Comparison of ENCODE assay signal across 9 cellular contexts in genomic region chr17:45306623-45307022, GRCh38. TPM values are rescaled to one million over a fixed set of nuclear protein-coding genes. Genes with fewer than 3 reads are reported as not detected.
A peak's percentile ranks its signal among the peaks of the same experiment; 100 is the strongest.
DNase-seq lines count a peak whose midpoint lies in the region; ATAC-seq, FAIRE-seq and TF ChIP-seq lines count a peak whose summit lies in the region.
"Had no signal": no experiment of that assay in that cellular context is flagged by ENCODE, and none has a peak within 500 bp of the region (broad histone marks: within the 10 kb centered on the region; RNA-seq: fewer than 3 reads in every experiment).

No MANE protein-coding gene starts in this region.

- WGBS in HepG2 (ENCODE audit: low lambda C conversion rate): 93% methylated on average over 5 of the region's 5 CpGs

- FAIRE-seq in HepG2 (lab: Jason Lieb, UNC): no peak

- H3K9me3 ChIP-seq in HepG2 (ENCODE audit: low read length): no peaks in the 10 kb centered on the region
- no peaks in the 10 kb centered on the region for H3K9me3 ChIP-seq in stomach smooth muscle (ENCODE audit: control insufficient read depth in 2 of 2, low read length in 2 of 2)

- H4K20me1 ChIP-seq in HepG2 (ENCODE audit: insufficient read depth, low read length): no peaks in the 10 kb centered on the region

- peaks cover 49% of the 10 kb centered on the region for H3K79me2 ChIP-seq in HepG2 (ENCODE audit: insufficient read depth, low read length)

- no peaks in the 10 kb centered on the region for H3K9me3 Mint-ChIP-seq in activated CD4-positive, alpha-beta T cell treated with anti-CD3 and anti-CD28 coated beads, Interleukin-2, amount 10 ng/mL, durations not matched to agents 24 days and 14 days

- H3K27me3 Mint-ChIP-seq in activated CD4-positive, alpha-beta T cell treated with anti-CD3 and anti-CD28 coated beads, Interleukin-2, amount 10 ng/mL, durations not matched to agents 24 days and 14 days: no peaks in the 10 kb centered on the region

- POLR2A ChIA-PET in HepG2 (lab: Yijun Ruan, JAX): interaction anchor here (1.3 to 1.6 kb wide), 3 partner anchors 10 to 13 kb away, joined by 4 to 5 read pairs (median 4); partner anchors contain the start of gene MAP3K14

- H3K4me1 ChIP-seq in HepG2 (ENCODE audit: insufficient read depth, low read length): peaks cover 30% of the 10 kb centered on the region
- peaks cover 73% of the 10 kb centered on the region for H3K4me1 ChIP-seq in stomach smooth muscle (ENCODE audit: control insufficient read depth, insufficient read depth, low read length)

- H3K4me3 Mint-ChIP-seq in activated CD4-positive, alpha-beta T cell treated with anti-CD3 and anti-CD28 coated beads, Interleukin-2, amount 10 ng/mL, durations not matched to agents 24 days and 14 days: peak overlapping the region; percentile 37

- in situ Hi-C loops in HepG2 (cut with HindIII; ENCODE audit: extremely low pct_ligation_motif_present, low pct_unique_long_range_greater_than_20kb): no loop called here

- no peak for TF ChIP-seq POLR2A in HepG2 (IDR thresholded peaks at IDR 0.05; ENCODE audit: insufficient read depth in 1 of 2, low read depth in 2 of 2, low read length in 2 of 2)

- H3K27ac Mint-ChIP-seq in activated CD4-positive, alpha-beta T cell treated with anti-CD3 and anti-CD28 coated beads, Interleukin-2, amount 10 ng/mL, durations not matched to agents 24 days and 14 days: peak overlapping the region; percentile 85

- no peak overlapping the region for H3K9ac ChIP-seq in HepG2 (ENCODE audit: insufficient read depth, low read depth, low read length)
- H3K9ac ChIP-seq in stomach smooth muscle (ENCODE audit: low read length in 2 of 2): no peak overlapping the region

- H3K4me2 ChIP-seq in HepG2 (ENCODE audit: low read depth, low read length): no peak overlapping the region

- H3K27ac ChIP-seq in VCaP: no peak overlapping the region
- H3K27ac ChIP-seq in HepG2 (ENCODE audit: extremely low read length, insufficient read depth, low read length): no peak overlapping the region
- peak overlapping the region; percentile 95 for H3K27ac ChIP-seq in stomach smooth muscle (ENCODE audit: low read length)

- CTCF ChIA-PET in HepG2 (lab: Yijun Ruan, JAX; ENCODE audit: low intra/inter-chr PET ratio, low total read pairs): no interaction called here

- H3K4me1 Mint-ChIP-seq in activated CD4-positive, alpha-beta T cell treated with anti-CD3 and anti-CD28 coated beads, Interleukin-2, amount 10 ng/mL, durations not matched to agents 24 days and 14 days: peaks cover 72% of the 10 kb centered on the region

- 0 out of 2 replicates have a peak, but pooled peaks have one; percentile 9 for TF ChIP-seq CTCF in VCaP (conservative IDR thresholded peaks at IDR 0.05)
- no peak for TF ChIP-seq CTCF in HepG2 (CRISPR knock-in tag; IDR thresholded peaks at IDR 0.05)

- TF ChIP-seq EP300 in HepG2 (IDR thresholded peaks at IDR 0.05; ENCODE audit: low read depth in 2 of 2, low read length in 2 of 2): no peak
- TF ChIP-seq EP300 in HepG2 (CRISPR knock-in tag; IDR thresholded peaks at IDR 0.05; ENCODE audit: borderline replicate concordance): no peak

- H3K4me3 ChIP-seq in HepG2 (replicated peaks in 1 of 3; ENCODE audit: insufficient read depth in 1 of 3, low read depth in 2 of 3, low read length in 3 of 3): no peak overlapping the region
- H3K4me3 ChIP-seq in stomach smooth muscle (ENCODE audit: low read length in 2 of 2): peak overlapping the region in 1 of 2 donors; percentile 29

- BruUV-seq in HepG2 (replicated peaks; lab: Mats Ljungman, UMichigan): no TSS peak

- intact Hi-C loops in activated CD4-positive, alpha-beta T cell treated with anti-CD3 and anti-CD28 coated beads, Interleukin-2, amount 10 ng/mL, durations not matched to agents 24 days and 14 days (cut with micrococcal nuclease): loop anchor here (1.0 to 2.0 kb wide), 2 partner anchors 47 to 146 kb away; partner anchors contain the start of gene HEXIM2
- intact Hi-C loops in HepG2 (cut with micrococcal nuclease; ENCODE audit: unreplicated experiment): no loop called here

- DNase-seq in activated CD4-positive, alpha-beta T cell treated with anti-CD3 and anti-CD28 coated beads, Interleukin-2, amount 10 ng/mL, durations not matched to agents 24 days and 14 days: no peak
- DNase-seq in activated CD4-positive, alpha-beta T cell treated with anti-CD3 and anti-CD28 coated beads, Interleukin-2, amount 50 U/mL, for 48 hours: no peak
- DNase-seq in HepG2 (ENCODE audit: low spot score): no peak
- DNase-seq in NCI-H187 treated with DMSO at 0.1 percent for 48 hours (lab: John Stamatoyannopoulos, UW): no peak
- no peak for DNase-seq in MV-4-11 (lab: John Stamatoyannopoulos, UW)
- DNase-seq: NCI-H2227 treated with DMSO at 0.1 percent for 48 hours had no signal

- no peak for TF ChIP-seq RAD21 in HepG2 (CRISPR knock-in tag; IDR thresholded peaks at IDR 0.05)

- ATAC-seq in HepG2 (no peak), HG02763 (IDR thresholded peaks at IDR 0.05; ENCODE audit: unreplicated experiment) (no peak)

- no peak overlapping the region for H2AFZ ChIP-seq in HepG2 (ENCODE audit: low read length)

- H3K36me3 Mint-ChIP-seq in activated CD4-positive, alpha-beta T cell treated with anti-CD3 and anti-CD28 coated beads, Interleukin-2, amount 10 ng/mL, durations not matched to agents 24 days and 14 days (ENCODE audit: low read depth): peaks cover 61% of the 10 kb centered on the region

- H3K36me3 ChIP-seq in HepG2 (replicated peaks in 1 of 2; ENCODE audit: control insufficient read depth in 1 of 2, insufficient read depth in 2 of 2, low read length in 2 of 2): no peaks in the 10 kb centered on the region
- peaks cover 7 to 9% of the 10 kb centered on the region in 2 donors for H3K36me3 ChIP-seq in stomach smooth muscle (ENCODE audit: control insufficient read depth in 2 of 2, insufficient read depth in 2 of 2, low read length in 2 of 2)

- H3K27me3 ChIP-seq in HepG2 (ENCODE audit: control insufficient read depth in 1 of 2, insufficient read depth in 2 of 2, low read length in 2 of 2) (no peaks in the 10 kb centered on the region), stomach smooth muscle (ENCODE audit: control insufficient read depth in 1 of 2, insufficient read depth in 2 of 2, low read length in 2 of 2) (no peaks in the 10 kb centered on the region)

RNA-seq across cellular contexts. Expression of gene MAP3K14, which starts 10.2 kb away (rescaled TPM):
- total RNA-seq in activated CD4-positive, alpha-beta T cell treated with anti-CD3 and anti-CD28 coated beads, Interleukin-2, amount 10 ng/mL, durations not matched to agents 24 days and 14 days: 57.4 and 61.0 TPM in 2 replicates
- 1.2 and 2.6 TPM in 2 replicates for total RNA-seq in HepG2 (2016; rRNA removed; fragmentation: Illumina TruSeq; extraction: Trizol)
- 2.1 and 2.5 TPM in 2 replicates for total RNA-seq in HepG2 (2016; cell fraction: cytosol; rRNA removed; fragmentation: Illumina TruSeq; extraction: Trizol; ENCODE audit: low read depth)
- 1.1 and 2.6 TPM in 2 replicates for total RNA-seq in HepG2 (2016; cell fraction: insoluble cytoplasmic fraction; rRNA removed; fragmentation: Illumina TruSeq; extraction: Trizol)
- 2.1 and 2.4 TPM in 2 replicates for total RNA-seq in HepG2 (2016; cell fraction: membrane; rRNA removed; fragmentation: Illumina TruSeq; extraction: Trizol)
- 3.1 and 3.3 TPM in 2 replicates for total RNA-seq in HepG2 (2016; cell fraction: nucleus; rRNA removed; fragmentation: Illumina TruSeq; extraction: Trizol)
- 2.6 and 4.0 TPM in 2 replicates for polyA plus RNA-seq in HepG2 (2011; rRNA removed)
- polyA plus RNA-seq in HepG2 (2011; cell fraction: cytosol; rRNA removed): 1.8 and 2.4 TPM in 2 replicates
- polyA plus RNA-seq in HepG2 (2011; cell fraction: nucleus; rRNA removed): 10.1 and 10.7 TPM in 2 replicates
- 1.6 and 2.1 TPM in 2 replicates for polyA plus RNA-seq in HepG2 (2012)
- 1.6 and 2.0 TPM in 2 replicates for polyA plus RNA-seq in HepG2 (2016; cell fraction: cytosol; fragmentation: Illumina TruSeq; extraction: Trizol; ENCODE audit: low read depth)
- polyA plus RNA-seq in HepG2 (2016; cell fraction: insoluble cytoplasmic fraction; fragmentation: Illumina TruSeq; extraction: Trizol; ENCODE audit: low read depth): 1.3 and 1.9 TPM in 2 replicates
- 1.6 and 2.3 TPM in 2 replicates for polyA plus RNA-seq in HepG2 (2016; cell fraction: membrane; fragmentation: Illumina TruSeq; extraction: Trizol; ENCODE audit: low read depth)
- polyA plus RNA-seq in HepG2 (2016; cell fraction: nucleus; fragmentation: Illumina TruSeq; extraction: Trizol; ENCODE audit: insufficient read depth, low read depth): 10.6 and 10.8 TPM in 2 replicates
- 2.2 and 7.2 TPM in 2 replicates for polyA minus RNA-seq in HepG2 (2011; rRNA and poly(A)+ RNA removed; ENCODE audit: low replicate concordance)
- 0.40 and 0.44 TPM in 2 replicates for polyA minus RNA-seq in HepG2 (2011; cell fraction: cytosol; rRNA and poly(A)+ RNA removed)
- polyA minus RNA-seq in HepG2 (2011; cell fraction: nucleus; rRNA and poly(A)+ RNA removed): 3.2 and 3.7 TPM in 2 replicates

RNA-seq across cellular contexts. Expression of gene SPATA32, which starts 44.7 kb away (rescaled TPM):
- total RNA-seq in activated CD4-positive, alpha-beta T cell treated with anti-CD3 and anti-CD28 coated beads, Interleukin-2, amount 10 ng/mL, durations not matched to agents 24 days and 14 days: 0.28 and 0.40 TPM in 2 replicates
- total RNA-seq in HepG2 (2016; rRNA removed; fragmentation: Illumina TruSeq; extraction: Trizol): not detected in 2 replicates
- total RNA-seq in HepG2 (2016; cell fraction: cytosol; rRNA removed; fragmentation: Illumina TruSeq; extraction: Trizol; ENCODE audit: low read depth): not detected in 2 replicates
- total RNA-seq in HepG2 (2016; cell fraction: insoluble cytoplasmic fraction; rRNA removed; fragmentation: Illumina TruSeq; extraction: Trizol): not detected in 2 replicates
- total RNA-seq in HepG2 (2016; cell fraction: membrane; rRNA removed; fragmentation: Illumina TruSeq; extraction: Trizol): not detected in 2 replicates
- not detected in 2 replicates for total RNA-seq in HepG2 (2016; cell fraction: nucleus; rRNA removed; fragmentation: Illumina TruSeq; extraction: Trizol)
- polyA plus RNA-seq in HepG2 (2011; rRNA removed): not detected in 2 replicates
- not detected in 2 replicates for polyA plus RNA-seq in HepG2 (2011; cell fraction: cytosol; rRNA removed)
- not detected in 2 replicates for polyA plus RNA-seq in HepG2 (2011; cell fraction: nucleus; rRNA removed)
- not detected in 2 replicates for polyA plus RNA-seq in HepG2 (2012)
- not detected in 2 replicates for polyA plus RNA-seq in HepG2 (2016; cell fraction: cytosol; fragmentation: Illumina TruSeq; extraction: Trizol; ENCODE audit: low read depth)
- not detected in 2 replicates for polyA plus RNA-seq in HepG2 (2016; cell fraction: insoluble cytoplasmic fraction; fragmentation: Illumina TruSeq; extraction: Trizol; ENCODE audit: low read depth)
- not detected in 2 replicates for polyA plus RNA-seq in HepG2 (2016; cell fraction: membrane; fragmentation: Illumina TruSeq; extraction: Trizol; ENCODE audit: low read depth)
- not detected in 2 replicates for polyA plus RNA-seq in HepG2 (2016; cell fraction: nucleus; fragmentation: Illumina TruSeq; extraction: Trizol; ENCODE audit: insufficient read depth, low read depth)
- not detected in 2 replicates for polyA minus RNA-seq in HepG2 (2011; rRNA and poly(A)+ RNA removed; ENCODE audit: low replicate concordance)
- polyA minus RNA-seq in HepG2 (2011; cell fraction: cytosol; rRNA and poly(A)+ RNA removed): not detected in 2 replicates
- polyA minus RNA-seq in HepG2 (2011; cell fraction: nucleus; rRNA and poly(A)+ RNA removed): not detected in 2 replicates

Comparison
In these comparisons a context has a peak if more than half of its experiments do, and no peak if none do; other contexts are left out.
1. RNA of gene MAP3K14, which starts 10.2 kb away (total RNA-seq): 57.4 to 61.0 TPM in activated CD4-positive, alpha-beta T cell treated with anti-CD3 and anti-CD28 coated beads, Interleukin-2, amount 10 ng/mL, durations not matched to agents 24 days and 14 days; 1.1 to 3.3 TPM in HepG2; every median in the first group is over 10 times any median in the second.